ENCODE assay signal across 9 cellular contexts in genomic region chr15:74954515-74954914, GRCh38. TPM values are rescaled to one million over a fixed set of nuclear protein-coding genes. Genes with fewer than 3 reads are reported as not detected.
DNase-seq lines count a peak whose midpoint lies in the region; ATAC-seq, FAIRE-seq and TF ChIP-seq lines count a peak whose summit lies in the region.
"Had no signal": no experiment of that assay in that cellular context is flagged by ENCODE, and none has a peak within 500 bp of the region (broad histone marks: within the 10 kb centered on the region; RNA-seq: fewer than 3 reads in every experiment).

No MANE protein-coding gene starts in this region.

- H3K9ac ChIP-seq in fibroblast of lung (ENCODE audit: insufficient read depth, low read length), result no peak overlapping the region
- H3K9ac ChIP-seq in trophoblast cell (ENCODE audit: low read length), result no peak overlapping the region

- no peaks in the 10 kb centered on the region for H3K9me3 ChIP-seq in HEK293 (ENCODE audit: control insufficient read depth, insufficient read depth, low read depth, low read length)
- no peaks in the 10 kb centered on the region for H3K9me3 ChIP-seq in fibroblast of lung (ENCODE audit: control insufficient read depth, insufficient read depth, low read depth, low read length)
- peaks cover 4% of the 10 kb centered on the region for H3K9me3 ChIP-seq in trophoblast cell (ENCODE audit: insufficient read depth, low read depth, low read length)
- H3K9me3 ChIP-seq in pancreas, result no peaks in the 10 kb centered on the region

- H3K36me3 ChIP-seq in HEK293 (ENCODE audit: control insufficient read depth in 2 of 2, insufficient read depth in 1 of 2, low read length in 2 of 2) (no peaks in the 10 kb centered on the region), fibroblast of lung (ENCODE audit: control insufficient read depth, insufficient read depth, low read length) (no peaks in the 10 kb centered on the region), trophoblast cell (ENCODE audit: control insufficient read depth in 1 of 2, insufficient read depth in 2 of 2, low read length in 2 of 2) (no peaks in the 10 kb centered on the region), pancreas (no peaks in the 10 kb centered on the region)

- H2BK120ac ChIP-seq in trophoblast cell (ENCODE audit: insufficient read depth, low read length, poor library complexity), result no peak overlapping the region

- no peak overlapping the region for H4K91ac ChIP-seq in trophoblast cell (ENCODE audit: low read depth, low read length)

- TF ChIP-seq CTCF in HEK293 (tag by site-specific recombination; IDR thresholded peaks at IDR 0.05) (no peak), fibroblast of lung (conservative IDR thresholded peaks at IDR 0.05 in 1 of 2, IDR thresholded peaks at IDR 0.05 in 1 of 2; ENCODE audit: low read depth in 1 of 2, low read length in 2 of 2) (no peak), pancreas (IDR thresholded peaks at IDR 0.05) (no peak)

- H3K4me2 ChIP-seq in fibroblast of lung (ENCODE audit: extremely low read depth, insufficient read depth, low read length), result no peak overlapping the region
- H3K4me2 ChIP-seq in trophoblast cell (ENCODE audit: low read length), result no peak overlapping the region

- CTCF ChIA-PET in HEK293 (lab: Yijun Ruan, JAX), result interaction anchor here (1.1 to 13.3 kb wide), 7 partner anchors 10 to 322 kb away, joined by 3 to 223 read pairs (median 4); partner anchors contain the start of gene FAM219B

- H2AK5ac ChIP-seq in trophoblast cell (ENCODE audit: low read length), result no peak overlapping the region

- H3K27me3 ChIP-seq in fibroblast of lung (ENCODE audit: control insufficient read depth, insufficient read depth, low read length), result peaks cover 12% of the 10 kb centered on the region
- H3K27me3 ChIP-seq in trophoblast cell (ENCODE audit: insufficient read depth, low read length), result peaks cover 42% of the 10 kb centered on the region
- no peaks in the 10 kb centered on the region for H3K27me3 ChIP-seq in pancreas

- no peak overlapping the region for H3K4me3 ChIP-seq in HEK293 (ENCODE audit: low read depth, low read length)
- H3K4me3 ChIP-seq in fibroblast of lung (replicated peaks in 1 of 4; ENCODE audit: control extremely low read depth in 1 of 4, insufficient read depth in 1 of 4, low read depth in 3 of 4, low read length in 4 of 4), result peak overlapping the region in 1 of 4 experiments; percentile 31
- no peak overlapping the region for H3K4me3 ChIP-seq in trophoblast cell (ENCODE audit: low read depth, low read length)
- H3K4me3 ChIP-seq in pancreas, result no peak overlapping the region

- H3K4me1 ChIP-seq in HEK293 (ENCODE audit: control insufficient read depth, insufficient read depth, low read length) (peaks cover 4% of the 10 kb centered on the region; the same call in 1 of the 2 replicates), fibroblast of lung (ENCODE audit: control insufficient read depth, extremely low read depth, insufficient read depth, low read length) (no peaks in the 10 kb centered on the region), trophoblast cell (ENCODE audit: control insufficient read depth in 1 of 2, insufficient read depth in 2 of 2, low read length in 2 of 2) (peaks cover 13 to 14% of the 10 kb centered on the region in 2 experiments), pancreas (peaks cover 5 to 16% (median 12%) of the 10 kb centered on the region in 3 donors)

- no peak overlapping the region for H2BK12ac ChIP-seq in trophoblast cell (ENCODE audit: low read length)

- DNase-seq in RKO (ENCODE audit: low spot score) (peak; percentile 81), fibroblast of lung (ENCODE audit: low read depth in 2 of 2) (peak; percentile 69 to 85), trophoblast cell (peak; percentile 24 to 26), NCI-H1930 (lab: John Stamatoyannopoulos, UW) (no peak), pancreas (no peak), activated gamma-delta T cell treated with Interleukin-2 at 50 U/mL for 16 hours (no peak)
- DNase-seq: MV-4-11 had no signal

- no peak overlapping the region for H4K8ac ChIP-seq in trophoblast cell (ENCODE audit: low read depth, low read length)

- no peaks in the 10 kb centered on the region for H3K79me1 ChIP-seq in trophoblast cell (ENCODE audit: low read length)

- H3K4ac ChIP-seq in trophoblast cell (ENCODE audit: low read depth, low read length), result no peak overlapping the region

- no peak overlapping the region for H2AFZ ChIP-seq in fibroblast of lung (ENCODE audit: low read length)
- no peak overlapping the region for H2AFZ ChIP-seq in trophoblast cell (ENCODE audit: insufficient read depth, low read length, poor library complexity)

- H3K14ac ChIP-seq in trophoblast cell (ENCODE audit: low read length), result no peak overlapping the region

- no peak overlapping the region for H2BK5ac ChIP-seq in trophoblast cell (ENCODE audit: low read depth, low read length, poor library complexity)

- POLR2A ChIA-PET in HEK293 (lab: Yijun Ruan, JAX), result interaction anchor here (1.2 to 2.1 kb wide), 2 partner anchors 17 to 178 kb away, joined by 4 to 6 read pairs; partner anchors contain the start of gene COX5A

- intact Hi-C loops in pancreas (cut with DNase I), result loop anchor here (5.0 to 10.0 kb wide), 3 partner anchors 182 to 320 kb away; partner anchors contain the start of gene C15orf39 (in 1 of the 3)

- H4K20me1 ChIP-seq in fibroblast of lung (ENCODE audit: control insufficient read depth, extremely low read depth, insufficient read depth, low read length), result no peaks in the 10 kb centered on the region

- H3K79me2 ChIP-seq in fibroblast of lung (ENCODE audit: control insufficient read depth, insufficient read depth, low read length) (no peaks in the 10 kb centered on the region), trophoblast cell (ENCODE audit: control insufficient read depth, insufficient read depth, low read length, poor library complexity) (no peaks in the 10 kb centered on the region)

- no peak overlapping the region for H3K27ac ChIP-seq in HEK293 (ENCODE audit: extremely low read depth, low read depth, low read length)
- no peak overlapping the region for H3K27ac ChIP-seq in fibroblast of lung (ENCODE audit: insufficient read depth, low read length)
- H3K27ac ChIP-seq in trophoblast cell (ENCODE audit: low read depth, low read length), result no peak overlapping the region
- no peak overlapping the region for H3K27ac ChIP-seq in pancreas

- FAIRE-seq in pancreas (lab: Jason Lieb, UNC), result no peak
- FAIRE-seq: keratinocyte had no signal

- H4K12ac ChIP-seq in trophoblast cell (ENCODE audit: low read depth, low read length), result no peak overlapping the region

- no peak overlapping the region for H3K23ac ChIP-seq in trophoblast cell (ENCODE audit: low read length)

- no peak overlapping the region for H3K18ac ChIP-seq in trophoblast cell (ENCODE audit: low read length)

- no peak for ATAC-seq in pancreas

TF ChIP-seq in HEK293, 187 proteins besides CTCF, POLR2A, EP300 and RAD21 (continues in another document):
- peak; percentile 89 for TF ChIP-seq ZNF341 (tag by site-specific recombination; IDR thresholded peaks at IDR 0.05; ENCODE audit: low read depth)
- TF ChIP-seq, protein P1, sequence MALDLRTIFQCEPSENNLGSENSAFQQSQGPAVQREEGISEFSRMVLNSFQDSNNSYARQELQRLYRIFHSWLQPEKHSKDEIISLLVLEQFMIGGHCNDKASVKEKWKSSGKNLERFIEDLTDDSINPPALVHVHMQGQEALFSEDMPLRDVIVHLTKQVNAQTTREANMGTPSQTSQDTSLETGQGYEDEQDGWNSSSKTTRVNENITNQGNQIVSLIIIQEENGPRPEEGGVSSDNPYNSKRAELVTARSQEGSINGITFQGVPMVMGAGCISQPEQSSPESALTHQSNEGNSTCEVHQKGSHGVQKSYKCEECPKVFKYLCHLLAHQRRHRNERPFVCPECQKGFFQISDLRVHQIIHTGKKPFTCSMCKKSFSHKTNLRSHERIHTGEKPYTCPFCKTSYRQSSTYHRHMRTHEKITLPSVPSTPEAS (tag by site-specific recombination; IDR thresholded peaks at IDR 0.05), result no peak
- no peak for TF ChIP-seq TCF7L2 (IDR thresholded peaks at IDR 0.05; ENCODE audit: borderline replicate concordance, low read depth, low read length)
- TF ChIP-seq ZNF704 (tag by site-specific recombination; IDR thresholded peaks at IDR 0.05), result no peak
- no peak for TF ChIP-seq ZNF335 (tag by site-specific recombination; conservative IDR thresholded peaks at IDR 0.05)
- no peak for TF ChIP-seq ZSCAN16 (tag by site-specific recombination; IDR thresholded peaks at IDR 0.05)
- no peak for TF ChIP-seq ZFP69B (tag by site-specific recombination; IDR thresholded peaks at IDR 0.05)

RNA-seq across cellular contexts. Expression of gene RPP25, which starts 2.1 kb away (rescaled TPM):
- total RNA-seq in fibroblast of lung (0.50 and 3.1 TPM in 2 replicates), pancreas (1 to 10 TPM; 3.0 to 6.7 (median 4.0) TPM)
- polyA plus RNA-seq in fibroblast of lung (1.00 and 2.3 TPM in 2 replicates), pancreas (1 to 10 TPM; 5.0 to 6.7 TPM)
- 1.3 and 3.3 TPM in 2 replicates for polyA plus RNA-seq in fibroblast of lung (2012)
- 0.51 and 0.96 TPM in 2 replicates for polyA minus RNA-seq in fibroblast of lung (ENCODE audit: low replicate concordance)
- polyA plus RNA-seq in trophoblast cell (2013), result 0.19 and 0.22 TPM in 2 replicates

RNA-seq across cellular contexts. Expression of gene COX5A, which starts 16.6 kb away (rescaled TPM):
- total RNA-seq in fibroblast of lung (33.1 and 41.9 TPM in 2 replicates), pancreas (100 to 1,000 TPM in 2 of 6 donors, 10 to 100 TPM in 4; 76.4 to 127 (median 80.5) TPM)
- polyA plus RNA-seq in fibroblast of lung (183 and 213 TPM in 2 replicates), pancreas (100 to 1,000 TPM; 103 to 107 TPM)
- 204 and 268 TPM in 2 replicates for polyA plus RNA-seq in fibroblast of lung (2012)
- polyA minus RNA-seq in fibroblast of lung (ENCODE audit: low replicate concordance), result 26.8 and 54.7 TPM in 2 replicates
- 295 and 305 TPM in 2 replicates for polyA plus RNA-seq in trophoblast cell (2013)

RNA-seq across cellular contexts. Expression of gene SCAMP5, which starts 40.8 kb away (rescaled TPM):
- 0.50 and 1.5 TPM in 2 replicates for total RNA-seq in fibroblast of lung
- 0.93 and 1.2 TPM in 2 replicates for polyA plus RNA-seq in fibroblast of lung
- 0.39 and 0.50 TPM in 2 replicates for polyA plus RNA-seq in fibroblast of lung (2012)
- polyA minus RNA-seq in fibroblast of lung (ENCODE audit: low replicate concordance), result 1.7 and 4.0 TPM in 2 replicates
- polyA plus RNA-seq in trophoblast cell (2013), result 3.7 and 4.3 TPM in 2 replicates
- total RNA-seq in pancreas, result 10 to 100 TPM; 27.7 to 59.2 (median 38.8) TPM
- polyA plus RNA-seq in pancreas, result 10 to 100 TPM; 24.5 to 54.0 TPM

RNA-seq across cellular contexts. Expression of gene FAM219B, which starts 47.9 kb away (rescaled TPM):
- total RNA-seq in fibroblast of lung (40.6 and 53.8 TPM in 2 replicates), pancreas (10 to 100 TPM; 18.2 to 33.8 (median 21.2) TPM)
- polyA plus RNA-seq in fibroblast of lung (23.0 and 35.3 TPM in 2 replicates), pancreas (10 to 100 TPM; 19.3 to 27.6 TPM)
- polyA plus RNA-seq in fibroblast of lung (2012), result 20.0 and 24.8 TPM in 2 replicates
- 25.5 and 76.7 TPM in 2 replicates for polyA minus RNA-seq in fibroblast of lung (ENCODE audit: low replicate concordance)
- 27.1 and 29.6 TPM in 2 replicates for polyA plus RNA-seq in trophoblast cell (2013)

Comparison
In these comparisons a context has a peak if more than half of its experiments do, and no peak if none do; other contexts are left out.
1. DNase-seq: peak in RKO (single experiment), fibroblast of lung (2 of 2) and trophoblast cell (2 of 2); none in NCI-H1930 (0 of 2), pancreas (0 of 6) and activated gamma-delta T cell treated with Interleukin-2 at 50 U/mL for 16 hours (single experiment).
2. RNA of gene SCAMP5, which starts 40.8 kb away (total RNA-seq): 27.7 to 59.2 TPM in pancreas; 0.50 to 1.5 TPM in fibroblast of lung; every median in the first group is over 10 times any median in the second.